1 cellular context compared by ENCODE assay signal in genomic region chr6:24968711-24969110, GRCh38.
TF ChIP-seq lines count a peak whose summit lies in the region.

No MANE protein-coding gene starts in this region.

TF ChIP-seq in GM23338, 12 proteins besides CTCF, POLR2A, EP300 and RAD21 (continued from another document):
- TF ChIP-seq ZNF462 (CRISPR knock-in tag; IDR thresholded peaks at IDR 0.05) (no peak), ETS1 (IDR thresholded peaks at IDR 0.05) (no peak), STAT1 (IDR thresholded peaks at IDR 0.05; ENCODE audit: unreplicated experiment) (no peak), CREB1 (CRISPR knock-in tag; IDR thresholded peaks at IDR 0.05; ENCODE audit: low read depth) (no peak), JUNB (IDR thresholded peaks at IDR 0.05; ENCODE audit: unreplicated experiment) (no peak), ZNF114 (CRISPR knock-in tag; IDR thresholded peaks at IDR 0.05) (no peak), REST (IDR thresholded peaks at IDR 0.05; ENCODE audit: unreplicated experiment) (no peak), POLR2AphosphoS5 (IDR thresholded peaks at IDR 0.05; ENCODE audit: low read depth) (no peak), NANOG (IDR thresholded peaks at IDR 0.05; ENCODE audit: borderline replicate concordance) (no peak)
